8 cellular contexts compared by ENCODE assay signal in genomic region chr15:92906563-92907081, GRCh38. TPM values are rescaled to one million over a fixed set of nuclear protein-coding genes. Genes with fewer than 3 reads are reported as not detected.
A peak's percentile ranks its signal among the peaks of the same experiment; 100 is the strongest.
DNase-seq lines count a peak whose midpoint lies in the region; ATAC-seq and TF ChIP-seq lines count a peak whose summit lies in the region.

No MANE protein-coding gene starts in this region.

- no peak overlapping the region for H2AFZ ChIP-seq in GM23338
- H2AFZ ChIP-seq in PC-3 (ENCODE audit: low read length), result no peak overlapping the region
- no peak overlapping the region for H2AFZ ChIP-seq in mammary epithelial cell (ENCODE audit: low read depth, low read length)

- no peak overlapping the region; the same call in 2 of the 3 replicates for H3K4me3 Mint-ChIP-seq in GM23338

- H3K79me2 ChIP-seq in GM23338 (replicated peaks; ENCODE audit: insufficient read depth), result peaks cover 95% of the 10 kb centered on the region
- peaks cover 95% of the 10 kb centered on the region for H3K79me2 ChIP-seq in PC-3 (ENCODE audit: low read length)
- H3K79me2 ChIP-seq in mammary epithelial cell (ENCODE audit: insufficient read depth, low read length), result peaks cover 97% of the 10 kb centered on the region

- H3K27ac Mint-ChIP-seq in GM23338, result peak overlapping the region; percentile 78; the same call in 1 of the 2 replicates

- H3K27me3 ChIP-seq in GM23338 (ENCODE audit: insufficient read depth) (no peaks in the 10 kb centered on the region), PC-3 (ENCODE audit: low read length) (no peaks in the 10 kb centered on the region), mammary epithelial cell (ENCODE audit: insufficient read depth, low read length) (no peaks in the 10 kb centered on the region), muscle layer of duodenum (ENCODE audit: low read depth, low read length) (no peaks in the 10 kb centered on the region)

- 0% methylated on average over 1 of the region's 1 CpG for WGBS in mammary epithelial cell (ENCODE audit: low coverage, missing lambda C conversion rate)

- CTCF ChIA-PET in PC-3 (lab: Charles Lee), result interaction anchor here (0.6 kb wide), 1 partner anchor 11 kb away, joined by 7 read pairs; no protein-coding TSS in a partner anchor
- CTCF ChIA-PET in mammary epithelial cell (lab: Charles Lee; ENCODE audit: low non-redundant PET), result interaction anchor here (0.6 kb wide), 1 partner anchor 48 kb away, joined by 3 read pairs; no protein-coding TSS in a partner anchor

- H3K36me3 ChIP-seq in GM23338 (ENCODE audit: insufficient read depth) (no peaks in the 10 kb centered on the region), PC-3 (ENCODE audit: low read depth, low read length) (peaks cover 36% of the 10 kb centered on the region), mammary epithelial cell (ENCODE audit: insufficient read depth, low read length) (peaks cover 6% of the 10 kb centered on the region), muscle layer of duodenum (ENCODE audit: control insufficient read depth in 1 of 2, insufficient read depth in 2 of 2, low read length in 2 of 2) (peaks cover 0 to 29% of the 10 kb centered on the region in 2 donors)

- peaks cover 69% of the 10 kb centered on the region for H3K4me1 Mint-ChIP-seq in GM23338

- H3K9ac ChIP-seq in PC-3 (ENCODE audit: low read length) (peak overlapping the region; percentile 95), mammary epithelial cell (ENCODE audit: insufficient read depth, low read length) (peak overlapping the region; percentile 96)

- dilution Hi-C loops in mammary epithelial cell (cut with HindIII; ENCODE audit: low sequenced_read_pairs), result no loop called here

- H3K4me2 ChIP-seq in GM23338, result no peak overlapping the region
- peak overlapping the region; percentile 99 for H3K4me2 ChIP-seq in PC-3 (ENCODE audit: low read length)
- peak overlapping the region; percentile 92 for H3K4me2 ChIP-seq in mammary epithelial cell (ENCODE audit: insufficient read depth, low read depth, low read length)

- peaks cover 51% of the 10 kb centered on the region for H3K36me3 Mint-ChIP-seq in GM23338 (ENCODE audit: low read depth)

- BruUV-seq in PC-3 (replicated peaks; lab: Mats Ljungman, UMichigan) (no TSS peak), mammary epithelial cell (replicated peaks; lab: Mats Ljungman, UMichigan) (no TSS peak)

- no peaks in the 10 kb centered on the region; the same call in 2 of the 3 replicates for H3K9me3 Mint-ChIP-seq in GM23338

- H3K27me3 Mint-ChIP-seq in GM23338 (ENCODE audit: insufficient read depth, low read depth, poor library complexity), result peaks cover 18% of the 10 kb centered on the region

- H3K4me1 ChIP-seq in GM23338 (ENCODE audit: insufficient read depth) (peaks cover 39% of the 10 kb centered on the region), PC-3 (ENCODE audit: insufficient read depth, low read length) (peaks cover 59% of the 10 kb centered on the region), mammary epithelial cell (ENCODE audit: insufficient read depth, low read length) (peaks cover 36% of the 10 kb centered on the region), muscle layer of duodenum (ENCODE audit: control insufficient read depth in 1 of 2, insufficient read depth in 2 of 2, low read length in 2 of 2) (peaks cover 33 to 35% of the 10 kb centered on the region in 2 donors)

- H4K20me1 ChIP-seq in GM23338 (replicated peaks; ENCODE audit: insufficient read depth) (peaks cover 33% of the 10 kb centered on the region), PC-3 (ENCODE audit: low read length) (peaks cover 12% of the 10 kb centered on the region), mammary epithelial cell (ENCODE audit: insufficient read depth, low read length) (no peaks in the 10 kb centered on the region)

- peak; percentile 42 for DNase-seq in GM13976 (ENCODE audit: low spot score)
- DNase-seq in GM23338 (ENCODE audit: low spot score), result no peak
- peak; percentile 94 for DNase-seq in PC-3
- peak; percentile 97 for DNase-seq in mammary epithelial cell
- no peak for DNase-seq in sciatic nerve (ENCODE audit: low spot score)
- DNase-seq in amygdala (lab: John Stamatoyannopoulos, UW), result no peak
- DNase-seq in COLO829 (ENCODE audit: low spot score), result no peak

- no peaks in the 10 kb centered on the region for H3F3A ChIP-seq in GM23338 (replicated peaks; ENCODE audit: low read depth)
- H3F3A ChIP-seq in PC-3 (ENCODE audit: low read length, unreplicated experiment), result peaks cover 18% of the 10 kb centered on the region

- ATAC-seq in GM23338 (no peak), PC-3 (peak; percentile 48), sciatic nerve (no peak)

- POLR2A ChIA-PET in PC-3 (lab: Charles Lee; ENCODE audit: unreplicated experiment), result interaction anchor here (0.6 to 1.8 kb wide), 4 partner anchors 9 to 24 kb away, joined by 5 to 13 read pairs (median 10); no protein-coding TSS in a partner anchor

- TF ChIP-seq CTCF in GM13976 (IDR thresholded peaks at IDR 0.05; ENCODE audit: borderline replicate concordance, control extremely low read depth, extremely low read depth, insufficient read depth, missing control alignments) (no peak), GM23338 (conservative IDR thresholded peaks at IDR 0.05; ENCODE audit: low read depth in 2 of 2) (no peak), PC-3 (conservative IDR thresholded peaks at IDR 0.05; ENCODE audit: low read depth, low read length) (no peak), mammary epithelial cell (conservative IDR thresholded peaks at IDR 0.05 in 1 of 2, IDR thresholded peaks at IDR 0.05 in 1 of 2; ENCODE audit: extremely low read depth in 1 of 2, insufficient read depth in 1 of 2, low read depth in 1 of 2, low read length in 2 of 2) (no peak)

- H3K27ac ChIP-seq in GM23338 (ENCODE audit: low read depth) (no peak overlapping the region), PC-3 (ENCODE audit: low read length) (peak overlapping the region; percentile 92), mammary epithelial cell (ENCODE audit: insufficient read depth, low read depth, low read length) (peak overlapping the region; percentile 97), muscle layer of duodenum (ENCODE audit: low read length) (peak overlapping the region; percentile 100)

- in situ Hi-C loops in GM13976 (cut with MboI; ENCODE audit: low sequenced_read_pairs, unreplicated experiment), result no loop called here
- in situ Hi-C loops in mammary epithelial cell (cut with MboI; ENCODE audit: low sequenced_read_pairs in 2 of 2), result no loop called here

- H3K4me3 ChIP-seq in GM23338 (no peak overlapping the region), PC-3 (ENCODE audit: low read length) (peak overlapping the region; percentile 78), mammary epithelial cell (replicated peaks in 1 of 3; ENCODE audit: insufficient read depth in 1 of 3, low read depth in 2 of 3, low read length in 3 of 3) (peak overlapping the region; percentile 31 to 60 (median 53)), muscle layer of duodenum (ENCODE audit: low read depth in 1 of 2, low read length in 2 of 2) (peak overlapping the region in 1 of 2 donors; percentile 62)

- no peaks in the 10 kb centered on the region for H3K9me3 ChIP-seq in PC-3 (ENCODE audit: low read length)
- no peaks in the 10 kb centered on the region for H3K9me3 ChIP-seq in mammary epithelial cell (replicated peaks; ENCODE audit: insufficient read depth, low read length)
- no peaks in the 10 kb centered on the region for H3K9me3 ChIP-seq in muscle layer of duodenum (ENCODE audit: control insufficient read depth in 1 of 2, low read length in 2 of 2)

- H3K9me2 ChIP-seq in GM23338 (ENCODE audit: insufficient read depth), result no peaks in the 10 kb centered on the region
- no peaks in the 10 kb centered on the region for H3K9me2 ChIP-seq in PC-3 (replicated peaks; ENCODE audit: low read length)

- intact Hi-C loops in PC-3 (cut with micrococcal nuclease) (loop anchor here (1.0 to 5.0 kb wide), 2 partner anchors 11 to 76 kb away; no protein-coding TSS in a partner anchor), mammary epithelial cell (cut with micrococcal nuclease) (loop anchor here (1.0 to 10.0 kb wide), 2 partner anchors 109 to 1042 kb away; no protein-coding TSS in a partner anchor), sciatic nerve (cut with DNase I) (no loop called here)

TF ChIP-seq in GM23338, 12 proteins besides CTCF, POLR2A, EP300 and RAD21:
- TF ChIP-seq, protein P1, sequence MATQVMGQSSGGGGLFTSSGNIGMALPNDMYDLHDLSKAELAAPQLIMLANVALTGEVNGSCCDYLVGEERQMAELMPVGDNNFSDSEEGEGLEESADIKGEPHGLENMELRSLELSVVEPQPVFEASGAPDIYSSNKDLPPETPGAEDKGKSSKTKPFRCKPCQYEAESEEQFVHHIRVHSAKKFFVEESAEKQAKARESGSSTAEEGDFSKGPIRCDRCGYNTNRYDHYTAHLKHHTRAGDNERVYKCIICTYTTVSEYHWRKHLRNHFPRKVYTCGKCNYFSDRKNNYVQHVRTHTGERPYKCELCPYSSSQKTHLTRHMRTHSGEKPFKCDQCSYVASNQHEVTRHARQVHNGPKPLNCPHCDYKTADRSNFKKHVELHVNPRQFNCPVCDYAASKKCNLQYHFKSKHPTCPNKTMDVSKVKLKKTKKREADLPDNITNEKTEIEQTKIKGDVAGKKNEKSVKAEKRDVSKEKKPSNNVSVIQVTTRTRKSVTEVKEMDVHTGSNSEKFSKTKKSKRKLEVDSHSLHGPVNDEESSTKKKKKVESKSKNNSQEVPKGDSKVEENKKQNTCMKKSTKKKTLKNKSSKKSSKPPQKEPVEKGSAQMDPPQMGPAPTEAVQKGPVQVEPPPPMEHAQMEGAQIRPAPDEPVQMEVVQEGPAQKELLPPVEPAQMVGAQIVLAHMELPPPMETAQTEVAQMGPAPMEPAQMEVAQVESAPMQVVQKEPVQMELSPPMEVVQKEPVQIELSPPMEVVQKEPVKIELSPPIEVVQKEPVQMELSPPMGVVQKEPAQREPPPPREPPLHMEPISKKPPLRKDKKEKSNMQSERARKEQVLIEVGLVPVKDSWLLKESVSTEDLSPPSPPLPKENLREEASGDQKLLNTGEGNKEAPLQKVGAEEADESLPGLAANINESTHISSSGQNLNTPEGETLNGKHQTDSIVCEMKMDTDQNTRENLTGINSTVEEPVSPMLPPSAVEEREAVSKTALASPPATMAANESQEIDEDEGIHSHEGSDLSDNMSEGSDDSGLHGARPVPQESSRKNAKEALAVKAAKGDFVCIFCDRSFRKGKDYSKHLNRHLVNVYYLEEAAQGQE (IDR thresholded peaks at IDR 0.05; ENCODE audit: unreplicated experiment), result no peak

RNA-seq across cellular contexts. Expression of gene CHD2, which starts 6.5 kb away (rescaled TPM):
- total RNA-seq in GM23338 (2014; rRNA removed; shearing (Covaris generic)), result 108 and 119 TPM in 2 replicates
- polyA plus RNA-seq in GM23338 (2016; fragmentation: Nextera tagmentation; extraction: Ambion mirVana) (112 and 130 TPM in 2 replicates), mammary epithelial cell (16.9 TPM)
- total RNA-seq in PC-3 (2014; rRNA removed) (42.7 and 50.6 TPM in 2 replicates), mammary epithelial cell (100 to 1,000 TPM in 1 of 2 donors, 10 to 100 TPM in 1; 65.0 to 103 TPM), sciatic nerve (167 TPM)
- 67.0 TPM for polyA minus RNA-seq in mammary epithelial cell

Comparison
In these comparisons a context has a peak if more than half of its experiments do, and no peak if none do; other contexts are left out.
1. DNase-seq: peak in GM13976 (single experiment), PC-3 (single experiment) and mammary epithelial cell (single experiment); none in GM23338 (single experiment), sciatic nerve (single experiment), amygdala (0 of 56) and COLO829 (single experiment).